Comparison of ENCODE assay signal across 19 cellular contexts in the genomic region with DNA sequence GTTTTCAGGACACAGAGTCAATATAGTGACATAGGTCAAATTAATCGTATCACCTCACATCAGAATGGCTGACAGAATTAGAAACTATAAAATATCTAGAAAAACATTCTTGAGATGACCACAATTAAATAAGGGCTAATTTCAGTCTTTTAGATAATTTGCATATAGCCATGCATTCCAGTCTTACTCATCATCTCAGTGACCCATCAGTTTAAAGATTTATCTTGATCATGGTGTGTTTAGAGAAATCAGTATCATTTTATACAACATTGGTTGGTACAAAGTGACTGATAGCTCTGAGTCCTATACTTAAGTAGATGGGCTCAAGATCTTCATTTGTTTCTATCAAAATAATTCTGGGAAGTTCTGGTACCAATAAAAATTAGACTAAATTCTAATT.
DNase-seq lines count a peak whose midpoint lies in the region; ATAC-seq and TF ChIP-seq lines count a peak whose summit lies in the region.
"Had no signal": no experiment of that assay in that cellular context is flagged by ENCODE, and none has a peak within 500 bp of the region (broad histone marks: within the 10 kb centered on the region; RNA-seq: fewer than 3 reads in every experiment).

No MANE protein-coding gene starts in this region.

- peak overlapping the region; percentile 59 for H3K27ac ChIP-seq in KOPT-K1 (ENCODE audit: low read depth, low read length, poor library complexity, severe bottlenecking)
- no peak overlapping the region for H3K27ac ChIP-seq in mesenchymal stem cell (ENCODE audit: low read length, poor library complexity, severe bottlenecking)
- no peak overlapping the region for H3K27ac ChIP-seq in gastrocnemius medialis

- no peaks in the 10 kb centered on the region for H3K27me3 Mint-ChIP-seq in mesothelial cell of epicardium (ENCODE audit: low read depth)
- H3K27me3 Mint-ChIP-seq: CD4-positive, alpha-beta memory T cell had no signal

- H2BK12ac ChIP-seq in mesenchymal stem cell (ENCODE audit: low read length in 2 of 2) = no peak overlapping the region

- no peak overlapping the region for H3K18ac ChIP-seq in mesenchymal stem cell (ENCODE audit: low read depth in 1 of 2, low read length in 2 of 2)

- no peak overlapping the region for H4K8ac ChIP-seq in mesenchymal stem cell (ENCODE audit: low read length)

- no peaks in the 10 kb centered on the region for H3K79me1 ChIP-seq in mesenchymal stem cell (replicated peaks; ENCODE audit: low read length, poor library complexity, severe bottlenecking)

- no peak overlapping the region for H3K4me3 Mint-ChIP-seq in mesothelial cell of epicardium
- H3K4me3 Mint-ChIP-seq: CD4-positive, alpha-beta memory T cell; H9 had no signal

- H3K36me3 ChIP-seq in KOPT-K1 (ENCODE audit: insufficient read depth, low read length) (no peaks in the 10 kb centered on the region), mesenchymal stem cell (ENCODE audit: control insufficient read depth in 1 of 2, insufficient read depth in 2 of 2, low read depth in 1 of 2, low read length in 2 of 2) (no peaks in the 10 kb centered on the region), gastrocnemius medialis (no peaks in the 10 kb centered on the region), HAP-1 (replicated peaks) (no peaks in the 10 kb centered on the region)
- H3K36me3 ChIP-seq: BE2C had no signal

- no peak overlapping the region for H3K4me2 ChIP-seq in mesenchymal stem cell (ENCODE audit: low read length, poor library complexity, severe bottlenecking)

- DNase-seq in ELR (ENCODE audit: low read depth) (peak; percentile 73), mesenchymal stem cell (no peak), gastrocnemius medialis (no peak), mesothelial cell of epicardium (ENCODE audit: low spot score in 2 of 2, unreplicated experiment in 2 of 2) (no peak), HAP-1 (ENCODE audit: low spot score in 2 of 2) (no peak)
- DNase-seq in effector CD4-positive, alpha-beta T cell = no peak
- DNase-seq: BE2C; CD4-positive, alpha-beta memory T cell; H9; MM.1S; NCI-H1105; NCI-H1694 treated with DMSO at 0.1 percent for 48 hours; NCI-H446; NCI-H748 treated with DMSO at 0.1 percent for 48 hours; SHP77 treated with DMSO at 0.1 percent for 48 hours; SW 1271 had no signal

- H2BK5ac ChIP-seq in mesenchymal stem cell (ENCODE audit: low read depth, low read length, poor library complexity, severe bottlenecking) = no peak overlapping the region

- H2AK5ac ChIP-seq in mesenchymal stem cell (ENCODE audit: low read length, severe bottlenecking) = no peak overlapping the region

- H3K9me3 ChIP-seq in KOPT-K1 (ENCODE audit: insufficient read depth, low read length, poor library complexity, severe bottlenecking) (no peaks in the 10 kb centered on the region), mesenchymal stem cell (ENCODE audit: control insufficient read depth, low read length) (no peaks in the 10 kb centered on the region), gastrocnemius medialis (no peaks in the 10 kb centered on the region), HAP-1 (no peaks in the 10 kb centered on the region)
- H3K9me3 ChIP-seq: BE2C had no signal

- H4K91ac ChIP-seq in mesenchymal stem cell (ENCODE audit: low read length) = no peak overlapping the region

- no peaks in the 10 kb centered on the region for H3K9me3 Mint-ChIP-seq in mesothelial cell of epicardium
- H3K9me3 Mint-ChIP-seq: H9 had no signal

- H3K23ac ChIP-seq in mesenchymal stem cell (ENCODE audit: low read length in 2 of 2) = no peak overlapping the region

- no peak overlapping the region for H3K4ac ChIP-seq in mesenchymal stem cell (ENCODE audit: low read depth in 1 of 2, low read length in 2 of 2)

- peak overlapping the region; percentile 10 for H3K9ac ChIP-seq in mesenchymal stem cell (ENCODE audit: low read length)

- H3K4me1 ChIP-seq in mesenchymal stem cell (ENCODE audit: control insufficient read depth, insufficient read depth, low read depth, low read length) (no peaks in the 10 kb centered on the region), gastrocnemius medialis (no peaks in the 10 kb centered on the region), HAP-1 (no peaks in the 10 kb centered on the region)

- no peak overlapping the region for H2BK15ac ChIP-seq in mesenchymal stem cell (ENCODE audit: low read depth, poor library complexity, severe bottlenecking)

- ATAC-seq in SK-N-SH treated with all-trans-retinoic acid at 6 μM for 48 hours (peak; percentile 69), gastrocnemius medialis (no peak)
- ATAC-seq: K562 had no signal

- no peaks in the 10 kb centered on the region for H3K36me3 Mint-ChIP-seq in mesothelial cell of epicardium
- H3K36me3 Mint-ChIP-seq: CD4-positive, alpha-beta memory T cell had no signal

- H3K4me1 Mint-ChIP-seq in mesothelial cell of epicardium = peaks cover 30% of the 10 kb centered on the region
- H3K4me1 Mint-ChIP-seq: H9 had no signal

- TF ChIP-seq POLR2A in gastrocnemius medialis (IDR thresholded peaks at IDR 0.05) = no peak

- WGBS in mesenchymal stem cell = no CpG with 5 or more reads among the region's 1 CpG

- no peak overlapping the region for H2BK120ac ChIP-seq in mesenchymal stem cell (ENCODE audit: low read depth, low read length)

- in situ Hi-C loops in gastrocnemius medialis (cut with MboI; ENCODE audit: low sequenced_read_pairs in 4 of 4) = no loop called here
- in situ Hi-C loops in HAP-1 (cut with MboI; ENCODE audit: low sequenced_read_pairs) = no loop called here

- no peak overlapping the region for H2AFZ ChIP-seq in mesenchymal stem cell (ENCODE audit: low read depth, low read length)

- TF ChIP-seq CTCF in gastrocnemius medialis (IDR thresholded peaks at IDR 0.05 in 4 of 5, conservative IDR thresholded peaks at IDR 0.05 in 1 of 5) = no peak
- no peak for TF ChIP-seq CTCF in mesothelial cell of epicardium (IDR thresholded peaks at IDR 0.05; ENCODE audit: unreplicated experiment)

- no peaks in the 10 kb centered on the region for H3K27me3 ChIP-seq in mesenchymal stem cell (ENCODE audit: control insufficient read depth in 1 of 2, insufficient read depth in 1 of 2, low read length in 2 of 2)
- no peaks in the 10 kb centered on the region for H3K27me3 ChIP-seq in gastrocnemius medialis
- no peaks in the 10 kb centered on the region for H3K27me3 ChIP-seq in HAP-1 (ENCODE audit: low read depth)
- H3K27me3 ChIP-seq: BE2C had no signal

- H3K27ac Mint-ChIP-seq in mesothelial cell of epicardium = no peak overlapping the region
- H3K27ac Mint-ChIP-seq: CD4-positive, alpha-beta memory T cell; H9 had no signal

- H3K14ac ChIP-seq in mesenchymal stem cell (ENCODE audit: low read length in 2 of 2) = no peak overlapping the region

- H3K4me3 ChIP-seq in mesenchymal stem cell (ENCODE audit: insufficient read depth in 1 of 2, low read depth in 1 of 2, low read length in 2 of 2) = no peak overlapping the region
- H3K4me3 ChIP-seq in gastrocnemius medialis = no peak overlapping the region
- no peak overlapping the region for H3K4me3 ChIP-seq in HAP-1
- H3K4me3 ChIP-seq: K562 had no signal

- intact Hi-C loops in gastrocnemius medialis (cut with DNase I; ENCODE audit: low total_unique reads) = no loop called here

TF ChIP-seq in SK-N-SH treated with all-trans-retinoic acid at 6 μM for 48 hours, 23 proteins besides CTCF, POLR2A, EP300 and RAD21:
- TF ChIP-seq BACH2 (CRISPR knock-in tag; IDR thresholded peaks at IDR 0.05; ENCODE audit: borderline replicate concordance) (no peak), TOX (CRISPR knock-in tag; IDR thresholded peaks at IDR 0.05; ENCODE audit: borderline replicate concordance) (no peak), GLIS3 (CRISPR knock-in tag; IDR thresholded peaks at IDR 0.05) (no peak)
